ENCODE assay signal across 15 cellular contexts in the genomic region with DNA sequence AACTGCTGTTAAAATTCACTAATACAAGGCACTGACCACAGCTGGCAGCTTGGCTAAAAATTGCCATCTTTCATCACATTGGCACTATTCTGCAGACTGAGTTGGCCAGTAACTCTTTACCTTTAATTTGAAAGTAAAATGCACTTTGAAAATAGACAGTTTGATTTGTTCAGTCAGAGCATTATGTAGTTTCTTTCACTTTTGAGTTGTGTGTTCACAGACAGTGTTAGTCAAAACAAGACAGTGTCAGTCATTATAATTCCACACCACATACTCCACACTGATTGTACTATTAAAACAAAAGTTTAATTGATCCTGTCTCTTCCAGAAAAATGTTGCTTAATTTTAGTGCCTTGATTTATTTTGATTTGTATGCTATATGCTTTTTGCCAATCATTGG.
DNase-seq lines count a peak whose midpoint lies in the region; ATAC-seq lines count a peak whose summit lies in the region.
"Had no signal": no experiment of that assay in that cellular context is flagged by ENCODE, and none has a peak within 500 bp of the region (broad histone marks: within the 10 kb centered on the region; RNA-seq: fewer than 3 reads in every experiment).

No MANE protein-coding gene starts in this region.

- peaks cover 26 to 63% (median 44%) of the 10 kb centered on the region in 4 donors for H3K4me1 Mint-ChIP-seq in CD4-positive, CD25-positive, alpha-beta regulatory T cell
- peaks cover 63% of the 10 kb centered on the region for H3K4me1 Mint-ChIP-seq in activated T-helper 2 cell treated with anti-CD3 and anti-CD28 coated beads, Interferon-gamma antibody, Interleukin-2, Interleukin-4, amounts not matched to agents 10 μg/mL and 5 μg/mL and 100 μg/mL, durations not matched to agents 14 hours and 24 hours and 36 hours (ENCODE audit: low read depth)

- H3K4me3 ChIP-seq in CD4-positive, CD25-positive, alpha-beta regulatory T cell (ENCODE audit: low read depth, low read length): peak overlapping the region; percentile 65

- no peaks in the 10 kb centered on the region for H3K9me3 ChIP-seq in CD4-positive, CD25-positive, alpha-beta regulatory T cell (ENCODE audit: control insufficient read depth in 2 of 2, low read length in 2 of 2)

- peak overlapping the region; percentile 24 to 73 (median 52) for H3K4me3 Mint-ChIP-seq in CD4-positive, CD25-positive, alpha-beta regulatory T cell
- peak overlapping the region; percentile 40 for H3K4me3 Mint-ChIP-seq in activated T-helper 2 cell treated with anti-CD3 and anti-CD28 coated beads, Interferon-gamma antibody, Interleukin-2, Interleukin-4, amounts not matched to agents 10 μg/mL and 5 μg/mL and 100 μg/mL, durations not matched to agents 14 hours and 24 hours and 36 hours (ENCODE audit: low read depth)
- H3K4me3 Mint-ChIP-seq: B cell had no signal

- H3K36me3 Mint-ChIP-seq in CD4-positive, CD25-positive, alpha-beta regulatory T cell: peaks cover 37% of the 10 kb centered on the region
- H3K36me3 Mint-ChIP-seq in activated T-helper 2 cell treated with anti-CD3 and anti-CD28 coated beads, Interferon-gamma antibody, Interleukin-2, Interleukin-4, amounts not matched to agents 10 μg/mL and 5 μg/mL and 100 μg/mL, durations not matched to agents 14 hours and 24 hours and 36 hours (ENCODE audit: low read depth): peaks cover 16% of the 10 kb centered on the region

- H3K27me3 Mint-ChIP-seq in CD4-positive, CD25-positive, alpha-beta regulatory T cell: no peaks in the 10 kb centered on the region
- H3K27me3 Mint-ChIP-seq in activated T-helper 2 cell treated with anti-CD3 and anti-CD28 coated beads, Interferon-gamma antibody, Interleukin-2, Interleukin-4, amounts not matched to agents 10 μg/mL and 5 μg/mL and 100 μg/mL, durations not matched to agents 14 hours and 24 hours and 36 hours (ENCODE audit: low read depth): no peaks in the 10 kb centered on the region
- H3K27me3 Mint-ChIP-seq: B cell, progenitor cell of endocrine pancreas had no signal

- no peaks in the 10 kb centered on the region for H3K27me3 ChIP-seq in CD4-positive, CD25-positive, alpha-beta regulatory T cell (ENCODE audit: control insufficient read depth, insufficient read depth, low read length)

- H3K27ac Mint-ChIP-seq in CD4-positive, CD25-positive, alpha-beta regulatory T cell: peak overlapping the region; percentile 59 to 84 (median 78)
- H3K27ac Mint-ChIP-seq in activated T-helper 2 cell treated with anti-CD3 and anti-CD28 coated beads, Interferon-gamma antibody, Interleukin-2, Interleukin-4, amounts not matched to agents 10 μg/mL and 5 μg/mL and 100 μg/mL, durations not matched to agents 14 hours and 24 hours and 36 hours: peak overlapping the region; percentile 65
- H3K27ac Mint-ChIP-seq: B cell had no signal

- no peaks in the 10 kb centered on the region for H3K9me3 Mint-ChIP-seq in CD4-positive, CD25-positive, alpha-beta regulatory T cell
- H3K9me3 Mint-ChIP-seq in activated T-helper 2 cell treated with anti-CD3 and anti-CD28 coated beads, Interferon-gamma antibody, Interleukin-2, Interleukin-4, amounts not matched to agents 10 μg/mL and 5 μg/mL and 100 μg/mL, durations not matched to agents 14 hours and 24 hours and 36 hours: no peaks in the 10 kb centered on the region

- peak in 1 of 3 donors; percentile 66 for DNase-seq in CD4-positive, CD25-positive, alpha-beta regulatory T cell
- no peak for DNase-seq in activated T-helper 2 cell treated with anti-CD3 and anti-CD28 coated beads, Interferon-gamma antibody, Interleukin-2, Interleukin-4, amounts not matched to agents 10 μg/mL and 5 μg/mL and 100 μg/mL, durations not matched to agents 14 hours and 24 hours and 36 hours (ENCODE audit: low spot score)
- no peak for DNase-seq in ACHN
- DNase-seq in NCI-H2081 treated with DMSO at 0.1 percent for 48 hours (lab: John Stamatoyannopoulos, UW): no peak
- no peak for DNase-seq in activated CD4-positive, CD25-positive, alpha-beta regulatory T cell (lab: John Stamatoyannopoulos, UW)
- no peak for DNase-seq in cerebellar nuclear complex (lab: John Stamatoyannopoulos, UW)
- DNase-seq: mesenchymal stem cell; NCI-H1105; NCI-H510A; stimulated activated CD4-positive, alpha-beta T cell treated with anti-CD3 and anti-CD28 coated beads, Interleukin-1b, Interleukin-23, amount 100 ng/mL, for 48 hours; stimulated activated naive CD4-positive, alpha-beta T cell treated with Interleukin-2 at 50 U/mL for 16 hours had no signal

- H3K4me1 ChIP-seq in CD4-positive, CD25-positive, alpha-beta regulatory T cell (ENCODE audit: control insufficient read depth, insufficient read depth, low read length, poor library complexity, severe bottlenecking): peaks cover 35% of the 10 kb centered on the region

- peak overlapping the region; percentile 55 for H3K27ac ChIP-seq in CD4-positive, CD25-positive, alpha-beta regulatory T cell (ENCODE audit: insufficient read depth, low read length, poor library complexity, severe bottlenecking)

- H3K36me3 ChIP-seq in CD4-positive, CD25-positive, alpha-beta regulatory T cell (ENCODE audit: control insufficient read depth, insufficient read depth, low read length): no peaks in the 10 kb centered on the region

- in situ Hi-C loops in ACHN (cut with HindIII; ENCODE audit: low pct_ligation_motif_present, low pct_unique_long_range_greater_than_20kb, low sequenced_read_pairs): no loop called here

- intact Hi-C loops in activated T-helper 2 cell treated with anti-CD3 and anti-CD28 coated beads, Interferon-gamma antibody, Interleukin-2, Interleukin-4, amounts not matched to agents 10 μg/mL and 5 μg/mL and 100 μg/mL, durations not matched to agents 14 hours and 24 hours and 36 hours (cut with micrococcal nuclease): loop anchor here (1.0 to 5.0 kb wide), 5 partner anchors 9 to 431 kb away; partner anchors contain the start of gene CEP170

- peak; percentile 25 to 44 for ATAC-seq in CD4-positive, CD25-positive, alpha-beta regulatory T cell (ENCODE audit: low read depth in 2 of 2)
- ATAC-seq in GM18520 (IDR thresholded peaks at IDR 0.05; ENCODE audit: unreplicated experiment) (peak; percentile 66), HG02973 (IDR thresholded peaks at IDR 0.05; ENCODE audit: unreplicated experiment) (peak; percentile 55)
